ENCODE assay signal across 8 cellular contexts in the genomic region with DNA sequence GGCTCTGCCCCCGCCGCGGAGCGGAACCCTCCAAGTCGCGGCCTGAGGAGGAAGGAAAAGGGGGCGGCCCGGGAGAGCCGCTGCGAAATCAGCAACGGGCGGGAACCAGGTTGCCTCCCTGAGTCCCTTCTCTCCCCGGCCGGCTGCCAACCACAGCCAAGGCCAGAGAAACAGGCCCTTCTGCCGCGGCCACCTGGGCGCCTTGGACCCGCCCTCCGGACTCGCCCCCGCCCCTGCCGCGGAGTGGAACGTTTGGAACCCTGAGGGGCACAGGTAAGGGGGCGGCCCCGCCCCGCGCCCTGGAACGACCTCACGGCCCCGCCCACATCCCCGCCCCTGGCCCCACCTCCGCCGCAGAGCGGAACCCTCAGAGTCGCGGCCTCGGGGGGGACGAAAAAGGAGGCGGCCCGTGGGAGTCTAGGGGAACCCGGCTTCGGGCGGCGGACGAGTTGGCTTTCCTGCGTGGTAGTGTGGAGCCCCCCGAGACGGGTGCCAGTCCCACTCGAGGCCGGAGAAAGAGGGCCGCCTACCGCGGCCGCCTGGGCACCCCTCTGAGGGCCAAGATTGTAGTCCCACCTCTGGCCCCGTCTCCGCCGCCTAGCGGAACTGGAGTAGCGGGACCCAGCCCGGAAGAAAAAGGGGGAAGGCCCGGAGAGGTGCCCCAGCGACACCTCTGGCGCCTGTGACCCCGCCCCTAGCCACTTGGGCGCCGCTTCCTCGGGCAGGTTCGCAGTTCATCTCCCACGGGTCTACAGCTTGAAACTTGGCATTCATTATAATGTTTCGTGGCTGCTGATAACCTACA. TPM values are rescaled to one million over a fixed set of nuclear protein-coding genes. Genes with fewer than 3 reads are reported as not detected.
DNase-seq lines count a peak whose midpoint lies in the region; ATAC-seq and TF ChIP-seq lines count a peak whose summit lies in the region.

No MANE protein-coding gene starts in this region.

- DNase-seq in GM12864 (ENCODE audit: low read depth) (peak; percentile 51), NCI-H1092 (lab: John Stamatoyannopoulos, UW) (peak; percentile 79), SK-N-MC (ENCODE audit: low read depth, low spot score) (no peak), glutamatergic neuron (peak; percentile 75), ovary (peak; percentile 76 to 87 (median 82)), tibial nerve (ENCODE audit: low spot score in 2 of 2) (peak; percentile 49 to 53)
- peak; percentile 77 to 84 for DNase-seq in activated naive CD4-positive, alpha-beta T cell treated with anti-CD3 and anti-CD28 coated beads, Interleukin-2, amount 50 U/mL, for 72 hours (ENCODE audit: low spot score in 2 of 2)

- H3K9me3 ChIP-seq in SK-N-MC (ENCODE audit: low read depth, low read length) (no peaks in the 10 kb centered on the region), ovary (no peaks in the 10 kb centered on the region), tibial nerve (no peaks in the 10 kb centered on the region)

- 16 to 32% (median 26%) methylated on average over 37 to 71 of the region's 71 CpGs for WGBS in ovary, 3 donors
- WGBS in tibial nerve, 2 donors = 2 to 29% methylated on average over 6 to 45 of the region's 71 CpGs

- H3K27me3 Mint-ChIP-seq in glutamatergic neuron (ENCODE audit: unreplicated experiment) = peaks cover 2% of the 10 kb centered on the region

- peak overlapping the region; percentile 89 for H3K9ac ChIP-seq in SK-N-MC (ENCODE audit: insufficient read length)

- intact Hi-C loops in ovary (cut with DNase I) = no loop called here

- TF ChIP-seq CTCF in GM12864 (IDR thresholded peaks at IDR 0.05; ENCODE audit: low read depth, low read length, missing control alignments) = peak; percentile 21
- peak; percentile 62 for TF ChIP-seq CTCF in glutamatergic neuron (IDR thresholded peaks at IDR 0.05; ENCODE audit: partially characterized antibody, unreplicated experiment)
- TF ChIP-seq CTCF in ovary (IDR thresholded peaks at IDR 0.05) = peak; percentile 48 to 78 (median 68)
- peak; percentile 38 to 86 (median 52) for TF ChIP-seq CTCF in tibial nerve (IDR thresholded peaks at IDR 0.05)

- no peaks in the 10 kb centered on the region for H3K36me3 Mint-ChIP-seq in activated naive CD4-positive, alpha-beta T cell treated with anti-CD3 and anti-CD28 coated beads, Interleukin-2, amount 50 U/mL, for 72 hours
- no peaks in the 10 kb centered on the region for H3K36me3 Mint-ChIP-seq in glutamatergic neuron (ENCODE audit: unreplicated experiment)

- no peaks in the 10 kb centered on the region for H3K4me1 Mint-ChIP-seq in glutamatergic neuron (ENCODE audit: low read depth, unreplicated experiment)

- H3K27ac Mint-ChIP-seq in activated naive CD4-positive, alpha-beta T cell treated with anti-CD3 and anti-CD28 coated beads, Interleukin-2, amount 50 U/mL, for 72 hours = peak overlapping the region; percentile 78
- H3K27ac Mint-ChIP-seq in glutamatergic neuron (ENCODE audit: unreplicated experiment) = no peak overlapping the region

- H3K9me3 Mint-ChIP-seq in activated naive CD4-positive, alpha-beta T cell treated with anti-CD3 and anti-CD28 coated beads, Interleukin-2, amount 50 U/mL, for 72 hours = no peaks in the 10 kb centered on the region
- peaks cover 4% of the 10 kb centered on the region for H3K9me3 Mint-ChIP-seq in glutamatergic neuron (ENCODE audit: unreplicated experiment)

- H3K27ac ChIP-seq in SK-N-MC (peak overlapping the region; percentile 79; the same call in 1 of the 2 replicates), ovary (peak overlapping the region; percentile 91), tibial nerve (peak overlapping the region; percentile 87 to 92 (median 90))

- no peaks in the 10 kb centered on the region for H3K27me3 ChIP-seq in ovary
- H3K27me3 ChIP-seq in tibial nerve = no peaks in the 10 kb centered on the region

- H3K36me3 ChIP-seq in SK-N-MC (ENCODE audit: insufficient read depth, low read length) = no peaks in the 10 kb centered on the region
- H3K36me3 ChIP-seq in ovary = no peaks in the 10 kb centered on the region
- H3K36me3 ChIP-seq in tibial nerve = no peaks in the 10 kb centered on the region

- TF ChIP-seq POLR2A in ovary (IDR thresholded peaks at IDR 0.05) (peak; percentile 11), tibial nerve (IDR thresholded peaks at IDR 0.05) (peak in 1 of 2 donors; percentile 37)

- TF ChIP-seq EP300 in ovary (IDR thresholded peaks at IDR 0.05) = no peak
- peak in 1 of 2 donors; percentile 57 for TF ChIP-seq EP300 in tibial nerve (IDR thresholded peaks at IDR 0.05)

- peak overlapping the region; percentile 77 for H3K4me3 ChIP-seq in GM12864 (ENCODE audit: low read depth, low read length)
- peak overlapping the region; percentile 84 for H3K4me3 ChIP-seq in SK-N-MC
- H3K4me3 ChIP-seq in ovary = peak overlapping the region; percentile 66
- peak overlapping the region; percentile 62 to 75 (median 72) for H3K4me3 ChIP-seq in tibial nerve

- H3K4me3 Mint-ChIP-seq in glutamatergic neuron (ENCODE audit: unreplicated experiment) = peak overlapping the region; percentile 80

- peak; percentile 89 for ATAC-seq in HG02610 (IDR thresholded peaks at IDR 0.05; ENCODE audit: unreplicated experiment)
- ATAC-seq in activated naive CD4-positive, alpha-beta T cell treated with anti-CD3 and anti-CD28 coated beads, Interleukin-2, amount 50 U/mL, for 72 hours = peak; percentile 90 to 91

- H3K4me1 ChIP-seq in ovary (ENCODE audit: insufficient read depth) = peaks cover 2% of the 10 kb centered on the region
- H3K4me1 ChIP-seq in tibial nerve = peaks cover 0 to 15% (median 3%) of the 10 kb centered on the region in 4 donors

RNA-seq across cellular contexts. Expression of a gene that starts 0.7 kb away (rescaled TPM):
- total RNA-seq in activated naive CD4-positive, alpha-beta T cell treated with anti-CD3 and anti-CD28 coated beads, Interleukin-2, amount 50 U/mL, for 72 hours = 10 to 100 TPM; 25.1 to 25.9 TPM
- total RNA-seq in glutamatergic neuron (ENCODE audit: unreplicated experiment) (13.2 TPM), ovary (10 to 100 TPM; 19.4 to 43.5 (median 33.7) TPM), tibial nerve (10 to 100 TPM; 18.0 to 32.7 (median 26.6) TPM)
- polyA plus RNA-seq in ovary = 10 to 100 TPM; 20.3 to 32.9 TPM
